1 cellular context compared by ENCODE assay signal in genomic region chr18:31738460-31739407, GRCh38.
TF ChIP-seq lines count a peak whose summit lies in the region.

No MANE protein-coding gene starts in this region.

TF ChIP-seq in H1, 55 proteins besides CTCF, POLR2A, EP300 and RAD21:
- TF ChIP-seq EZH2 (IDR thresholded peaks at IDR 0.05; ENCODE audit: low read depth, low read length, severe bottlenecking) (no peak), FOSL1 (IDR thresholded peaks at IDR 0.05; ENCODE audit: insufficient read depth, low read depth, low read length) (no peak), SP2 (IDR thresholded peaks at IDR 0.05; ENCODE audit: low read length) (no peak), BACH1 (IDR thresholded peaks at IDR 0.05; ENCODE audit: low read length) (peak; percentile 78; the same call in 1 of the 2 replicates), JUN (IDR thresholded peaks at IDR 0.05; ENCODE audit: low read depth, low read length) (no peak), E2F6 (IDR thresholded peaks at IDR 0.05) (peak; percentile 75), SRF (IDR thresholded peaks at IDR 0.05; ENCODE audit: low read depth, low read length) (no peak), KDM1A (IDR thresholded peaks at IDR 0.05; ENCODE audit: borderline replicate concordance, low read length) (no peak), CTBP2 (IDR thresholded peaks at IDR 0.05; ENCODE audit: borderline replicate concordance, insufficient read depth, insufficient read length, low read length) (no peak)
